ENCODE assay signal across 8 cellular contexts in genomic region chr15:78565951-78566774, GRCh38. TPM values are rescaled to one million over a fixed set of nuclear protein-coding genes. Genes with fewer than 3 reads are reported as not detected.
DNase-seq lines count a peak whose midpoint lies in the region; ATAC-seq and TF ChIP-seq lines count a peak whose summit lies in the region.

No MANE protein-coding gene starts in this region.

- H3K56ac ChIP-seq in IMR-90 (ENCODE audit: extremely low read depth, insufficient read depth, low read length) = no peak overlapping the region

- BruUV-seq in IMR-90 (replicated peaks; lab: Mats Ljungman, UMichigan) = no TSS peak

- no peaks in the 10 kb centered on the region for H3K36me3 Mint-ChIP-seq in activated T-cell treated with anti-CD3 and anti-CD28 coated beads, Interleukin-2, amount 50 U/mL, for 24 hours (ENCODE audit: low read depth)
- no peaks in the 10 kb centered on the region for H3K36me3 Mint-ChIP-seq in stimulated activated effector memory CD8-positive, alpha-beta T cell treated with anti-CD3 and anti-CD28 coated beads, Interleukin-12 subunit alpha, Interleukin-12 subunit beta, amount 100 ng/mL, for 72 hours

- H3K4me2 ChIP-seq in IMR-90 (ENCODE audit: low read depth, low read length) = peak overlapping the region; percentile 98

- peak overlapping the region; percentile 32 for H3K9ac ChIP-seq in IMR-90 (ENCODE audit: low read depth, low read length)
- H3K9ac ChIP-seq in iPS-15b (ENCODE audit: low read depth, low read length) = peak overlapping the region; percentile 87

- peak; percentile 42 for DNase-seq in D341Med (ENCODE audit: low spot score)
- DNase-seq in IMR-90 = peak; percentile 3
- no peak for DNase-seq in activated T-cell treated with anti-CD3 and anti-CD28 coated beads, Interleukin-2, amount 50 U/mL, for 24 hours
- DNase-seq in stimulated activated effector memory CD8-positive, alpha-beta T cell treated with anti-CD3 and anti-CD28 coated beads, Interleukin-12 subunit alpha, Interleukin-12 subunit beta, amount 100 ng/mL, for 72 hours (ENCODE audit: low spot score in 2 of 2) = no peak
- DNase-seq in caudate nucleus (lab: John Stamatoyannopoulos, UW) = no peak

- H3K14ac ChIP-seq in IMR-90 (replicated peaks; ENCODE audit: low read depth, low read length) = no peak overlapping the region

- H3K4me3 ChIP-seq in IMR-90 (ENCODE audit: insufficient read depth, low read depth, low read length) (peak overlapping the region; percentile 54), iPS-15b (ENCODE audit: low read depth, low read length) (peak overlapping the region; percentile 97)

- H3K27ac ChIP-seq in IMR-90 (ENCODE audit: insufficient read depth, low read length) (no peak overlapping the region), caudate nucleus (ENCODE audit: low read depth, low read length) (no peak overlapping the region)

- H3K9me3 ChIP-seq in IMR-90 (ENCODE audit: control insufficient read depth, insufficient read depth, low read length) (no peaks in the 10 kb centered on the region), iPS-15b (ENCODE audit: control insufficient read depth, insufficient read depth, low read length) (no peaks in the 10 kb centered on the region)

- no peaks in the 10 kb centered on the region for H4K20me1 ChIP-seq in IMR-90 (ENCODE audit: insufficient read depth, low read length)

- TF ChIP-seq RAD21 in IMR-90 (IDR thresholded peaks at IDR 0.05; ENCODE audit: low read length) = no peak

- POLR2A ChIA-PET in IMR-90 (lab: Charles Lee; ENCODE audit: unreplicated experiment) = interaction anchor here (1.2 kb wide), 1 partner anchor 128 kb away, joined by 3 read pairs; the partner anchor contains the start of gene IREB2

- no peak overlapping the region for H2BK15ac ChIP-seq in IMR-90 (ENCODE audit: low read depth, low read length)

- 5% methylated on average over 5 of the region's 19 CpGs; no CpG with 5 or more reads in 1 of the 2 experiments for WGBS in IMR-90 (ENCODE audit: extremely low coverage in 2 of 2, insufficient read length in 1 of 2), 2 experiments

- H2BK5ac ChIP-seq in IMR-90 (ENCODE audit: low read depth, low read length, poor library complexity, severe bottlenecking) = no peak overlapping the region

- peak overlapping the region; percentile 21; the same call in 1 of the 2 replicates for H3K23ac ChIP-seq in IMR-90 (ENCODE audit: low read depth, low read length)

- CTCF ChIA-PET in IMR-90 (lab: Yijun Ruan, JAX) = interaction anchor here (1.1 kb wide), 1 partner anchor 18 kb away, joined by 4 read pairs; no protein-coding TSS in a partner anchor

- no peak for TF ChIP-seq CTCF in IMR-90 (conservative IDR thresholded peaks at IDR 0.05; ENCODE audit: low read depth, low read length)

- no peaks in the 10 kb centered on the region for H3K79me1 ChIP-seq in IMR-90 (ENCODE audit: low read depth in 1 of 2, low read length in 2 of 2)

- H3K36me3 ChIP-seq in IMR-90 (ENCODE audit: control insufficient read depth, insufficient read depth, low read length) = no peaks in the 10 kb centered on the region
- H3K36me3 ChIP-seq in iPS-15b (ENCODE audit: control insufficient read depth, insufficient read depth, low read length) = peaks cover 4% of the 10 kb centered on the region

- no peak overlapping the region for H3K4ac ChIP-seq in IMR-90 (ENCODE audit: low read depth, low read length)

- H3K27ac Mint-ChIP-seq in activated T-cell treated with anti-CD3 and anti-CD28 coated beads, Interleukin-2, amount 50 U/mL, for 24 hours = peak overlapping the region; percentile 57
- H3K27ac Mint-ChIP-seq in stimulated activated effector memory CD8-positive, alpha-beta T cell treated with anti-CD3 and anti-CD28 coated beads, Interleukin-12 subunit alpha, Interleukin-12 subunit beta, amount 100 ng/mL, for 72 hours = no peak overlapping the region

- no peaks in the 10 kb centered on the region for H3K9me1 ChIP-seq in IMR-90 (ENCODE audit: insufficient read depth, low read length)

- H3K27me3 Mint-ChIP-seq in activated T-cell treated with anti-CD3 and anti-CD28 coated beads, Interleukin-2, amount 50 U/mL, for 24 hours = peaks cover 37% of the 10 kb centered on the region

- H4K8ac ChIP-seq in IMR-90 (ENCODE audit: low read depth in 2 of 2, low read length in 2 of 2) = no peak overlapping the region

- dilution Hi-C loops in IMR-90 (cut with HindIII; ENCODE audit: low sequenced_read_pairs, unreplicated experiment) = no loop called here

- H3K4me1 ChIP-seq in IMR-90 (ENCODE audit: control insufficient read depth, insufficient read depth, low read length) (no peaks in the 10 kb centered on the region), iPS-15b (ENCODE audit: control insufficient read depth, insufficient read depth, low read length) (peaks cover 6% of the 10 kb centered on the region)

- in situ Hi-C loops in IMR-90 (cut with MboI; ENCODE audit: low sequenced_read_pairs) = no loop called here

- no peak overlapping the region for H2BK20ac ChIP-seq in IMR-90 (ENCODE audit: low read depth, low read length)

- H3K4me3 Mint-ChIP-seq in activated T-cell treated with anti-CD3 and anti-CD28 coated beads, Interleukin-2, amount 50 U/mL, for 24 hours = peak overlapping the region; percentile 84
- peak overlapping the region; percentile 77 for H3K4me3 Mint-ChIP-seq in stimulated activated effector memory CD8-positive, alpha-beta T cell treated with anti-CD3 and anti-CD28 coated beads, Interleukin-12 subunit alpha, Interleukin-12 subunit beta, amount 100 ng/mL, for 72 hours

- H3K27me3 ChIP-seq in IMR-90 (ENCODE audit: control insufficient read depth, insufficient read depth, low read length) (peaks cover 17% of the 10 kb centered on the region), iPS-15b (ENCODE audit: control insufficient read depth, insufficient read depth, low read length) (peaks cover 3% of the 10 kb centered on the region)

- intact Hi-C loops in IMR-90 (cut with micrococcal nuclease) = no loop called here

- peak overlapping the region; percentile 90 for H2AFZ ChIP-seq in IMR-90 (replicated peaks; ENCODE audit: low read length, poor library complexity)

- TF ChIP-seq POLR2A in IMR-90 (IDR thresholded peaks at IDR 0.05; ENCODE audit: low read depth, low read length) = no peak

- H3K18ac ChIP-seq in IMR-90 (ENCODE audit: low read depth, low read length) = no peak overlapping the region

- peak; percentile 17 for ATAC-seq in GM19395 (IDR thresholded peaks at IDR 0.05; ENCODE audit: unreplicated experiment)
- peak; percentile 35 for ATAC-seq in IMR-90 (ENCODE audit: low read depth)
- ATAC-seq in stimulated activated effector memory CD8-positive, alpha-beta T cell treated with anti-CD3 and anti-CD28 coated beads, Interleukin-12 subunit alpha, Interleukin-12 subunit beta, amount 100 ng/mL, for 72 hours = peak; percentile 27
- ATAC-seq in HG03378 (IDR thresholded peaks at IDR 0.05; ENCODE audit: unreplicated experiment) = no peak

- peaks cover 26% of the 10 kb centered on the region for H3K4me1 Mint-ChIP-seq in activated T-cell treated with anti-CD3 and anti-CD28 coated beads, Interleukin-2, amount 50 U/mL, for 24 hours (ENCODE audit: low read depth)
- peaks cover 23% of the 10 kb centered on the region for H3K4me1 Mint-ChIP-seq in stimulated activated effector memory CD8-positive, alpha-beta T cell treated with anti-CD3 and anti-CD28 coated beads, Interleukin-12 subunit alpha, Interleukin-12 subunit beta, amount 100 ng/mL, for 72 hours

- no peak overlapping the region for H2AK5ac ChIP-seq in IMR-90 (ENCODE audit: low read depth, low read length)

- no peak overlapping the region for H2BK120ac ChIP-seq in IMR-90 (ENCODE audit: low read depth, low read length)

- H4K5ac ChIP-seq in IMR-90 (ENCODE audit: low read depth, low read length) = no peak overlapping the region

- no peaks in the 10 kb centered on the region for H3K9me3 Mint-ChIP-seq in activated T-cell treated with anti-CD3 and anti-CD28 coated beads, Interleukin-2, amount 50 U/mL, for 24 hours
- no peaks in the 10 kb centered on the region for H3K9me3 Mint-ChIP-seq in stimulated activated effector memory CD8-positive, alpha-beta T cell treated with anti-CD3 and anti-CD28 coated beads, Interleukin-12 subunit alpha, Interleukin-12 subunit beta, amount 100 ng/mL, for 72 hours

- no peak overlapping the region for H2AK9ac ChIP-seq in IMR-90 (replicated peaks; ENCODE audit: low read depth, low read length, poor library complexity)

- no peak overlapping the region for H4K91ac ChIP-seq in IMR-90 (ENCODE audit: insufficient read depth, low read depth, low read length)

TF ChIP-seq in IMR-90, 13 proteins besides CTCF, POLR2A, EP300 and RAD21:
- TF ChIP-seq MAFK (IDR thresholded peaks at IDR 0.05; ENCODE audit: low read depth, low read length) = no peak
- no peak for TF ChIP-seq MAZ (IDR thresholded peaks at IDR 0.05; ENCODE audit: borderline replicate concordance, low read depth, low read length)
- TF ChIP-seq MXI1 (IDR thresholded peaks at IDR 0.05; ENCODE audit: borderline replicate concordance, low read depth, low read length) = no peak

RNA-seq across cellular contexts. Expression of gene CHRNA5, which starts 0.8 kb away (rescaled TPM):
- total RNA-seq in IMR-90 (2012; rRNA removed) = 0.54 and 1.4 TPM in 2 replicates
- 0.53 and 0.94 TPM in 2 replicates for polyA plus RNA-seq in IMR-90 (2012; rRNA removed)
- polyA plus RNA-seq in IMR-90 (2012; cell fraction: cytosol; rRNA removed) = 0.03 and 0.09 TPM in 2 replicates
- 0.02 and 0.18 TPM in 2 replicates for polyA plus RNA-seq in IMR-90 (2012; cell fraction: nucleus; rRNA removed; ENCODE audit: low replicate concordance)

RNA-seq across cellular contexts. Expression of gene PSMA4, which starts 25.9 kb away (rescaled TPM):
- total RNA-seq in IMR-90 (2012; rRNA removed) = 208 and 344 TPM in 2 replicates
- polyA plus RNA-seq in IMR-90 (2012; rRNA removed) = 209 and 239 TPM in 2 replicates
- polyA plus RNA-seq in IMR-90 (2012; cell fraction: cytosol; rRNA removed) = 32.0 and 58.7 TPM in 2 replicates
- polyA plus RNA-seq in IMR-90 (2012; cell fraction: nucleus; rRNA removed; ENCODE audit: low replicate concordance) = 12.2 and 107 TPM in 2 replicates

RNA-seq across cellular contexts. Expression of gene CHRNA3, which starts 54.6 kb away (rescaled TPM):
- not detected in 2 replicates for total RNA-seq in IMR-90 (2012; rRNA removed)
- polyA plus RNA-seq in IMR-90 (2012; rRNA removed) = not detected in 2 replicates
- not detected in 2 replicates for polyA plus RNA-seq in IMR-90 (2012; cell fraction: cytosol; rRNA removed)
- polyA plus RNA-seq in IMR-90 (2012; cell fraction: nucleus; rRNA removed; ENCODE audit: low replicate concordance) = not detected in 2 replicates

RNA-seq across cellular contexts. Expression of gene HYKK, which starts 58.8 kb away (rescaled TPM):
- total RNA-seq in IMR-90 (2012; rRNA removed) = 3.9 and 5.6 TPM in 2 replicates
- polyA plus RNA-seq in IMR-90 (2012; rRNA removed) = 2.7 and 3.8 TPM in 2 replicates
- 1.8 and 4.0 TPM in 2 replicates for polyA plus RNA-seq in IMR-90 (2012; cell fraction: cytosol; rRNA removed)
- 0.62 and 2.6 TPM in 2 replicates for polyA plus RNA-seq in IMR-90 (2012; cell fraction: nucleus; rRNA removed; ENCODE audit: low replicate concordance)

Comparison
In these comparisons a context has a peak if more than half of its experiments do, and no peak if none do; other contexts are left out.
1. DNase-seq: peak in D341Med (single experiment) and IMR-90 (single experiment); none in activated T-cell treated with anti-CD3 and anti-CD28 coated beads, Interleukin-2, amount 50 U/mL, for 24 hours (single experiment), stimulated activated effector memory CD8-positive, alpha-beta T cell treated with anti-CD3 and anti-CD28 coated beads, Interleukin-12 subunit alpha, Interleukin-12 subunit beta, amount 100 ng/mL, for 72 hours (0 of 2) and caudate nucleus (0 of 61).